17 cellular contexts compared by ENCODE assay signal in genomic region chr6:108395297-108395696, GRCh38.
DNase-seq lines count a peak whose midpoint lies in the region; FAIRE-seq and TF ChIP-seq lines count a peak whose summit lies in the region.
"Had no signal": no experiment of that assay in that cellular context is flagged by ENCODE, and none has a peak within 500 bp of the region (broad histone marks: within the 10 kb centered on the region; RNA-seq: fewer than 3 reads in every experiment).

No MANE protein-coding gene starts in this region.

- in situ Hi-C loops in mammary epithelial cell (cut with MboI; ENCODE audit: low sequenced_read_pairs in 2 of 2), result no loop called here

- H4K20me1 ChIP-seq in mammary epithelial cell (ENCODE audit: insufficient read depth, low read length), result no peaks in the 10 kb centered on the region
- H4K20me1 ChIP-seq: BLaER1 had no signal

- H3K9ac ChIP-seq in mammary epithelial cell (ENCODE audit: insufficient read depth, low read length), result no peak overlapping the region
- H3K9ac ChIP-seq: BLaER1 had no signal

- H3K79me2 ChIP-seq in mammary epithelial cell (ENCODE audit: insufficient read depth, low read length), result no peaks in the 10 kb centered on the region

- H3K9me3 ChIP-seq in mammary epithelial cell (replicated peaks; ENCODE audit: insufficient read depth, low read length), result no peaks in the 10 kb centered on the region
- H3K9me3 ChIP-seq in breast epithelium, result no peaks in the 10 kb centered on the region
- H3K9me3 ChIP-seq: BLaER1 had no signal

- TF ChIP-seq CTCF in mammary epithelial cell (conservative IDR thresholded peaks at IDR 0.05 in 1 of 2, IDR thresholded peaks at IDR 0.05 in 1 of 2; ENCODE audit: extremely low read depth in 1 of 2, insufficient read depth in 1 of 2, low read depth in 1 of 2, low read length in 2 of 2) (no peak), breast epithelium (IDR thresholded peaks at IDR 0.05) (no peak), epithelial cell of esophagus (IDR thresholded peaks at IDR 0.05; ENCODE audit: insufficient read depth, low read depth, low read length, missing control alignments) (no peak)

- H3K4me1 ChIP-seq in mammary epithelial cell (ENCODE audit: insufficient read depth, low read length), result no peaks in the 10 kb centered on the region
- H3K4me1 ChIP-seq in breast epithelium, result no peaks in the 10 kb centered on the region
- H3K4me1 ChIP-seq: BLaER1 had no signal

- TF ChIP-seq POLR2A in breast epithelium (IDR thresholded peaks at IDR 0.05), result no peak

- FAIRE-seq in GM19239 (lab: Jason Lieb, UNC), result no peak
- FAIRE-seq: GM12878, H1 had no signal

- no peak overlapping the region for H3K4me2 ChIP-seq in mammary epithelial cell (ENCODE audit: insufficient read depth, low read depth, low read length)
- H3K4me2 ChIP-seq: BLaER1 had no signal

- H3K4me3 ChIP-seq in mammary epithelial cell (replicated peaks in 1 of 3; ENCODE audit: insufficient read depth in 1 of 3, low read depth in 2 of 3, low read length in 3 of 3) (no peak overlapping the region), breast epithelium (no peak overlapping the region), epithelial cell of esophagus (ENCODE audit: low read length) (no peak overlapping the region)
- H3K4me3 ChIP-seq: BLaER1, GM12878 had no signal

- H3K27ac ChIP-seq in mammary epithelial cell (ENCODE audit: insufficient read depth, low read depth, low read length), result no peak overlapping the region
- no peak overlapping the region for H3K27ac ChIP-seq in breast epithelium
- H3K27ac ChIP-seq: BLaER1, HL-60 had no signal

- H3K27me3 ChIP-seq in mammary epithelial cell (ENCODE audit: insufficient read depth, low read length) (no peaks in the 10 kb centered on the region), breast epithelium (no peaks in the 10 kb centered on the region)
- H3K27me3 ChIP-seq: BLaER1 had no signal

- intact Hi-C loops in mammary epithelial cell (cut with micrococcal nuclease) (no loop called here), breast epithelium (cut with DNase I; ENCODE audit: low total_unique reads) (no loop called here)

- 100% methylated on average over 2 of the region's 2 CpGs for WGBS in mammary epithelial cell (ENCODE audit: low coverage, missing lambda C conversion rate)

- H3K36me3 ChIP-seq in mammary epithelial cell (ENCODE audit: insufficient read depth, low read length) (no peaks in the 10 kb centered on the region), breast epithelium (no peaks in the 10 kb centered on the region)
- H3K36me3 ChIP-seq: BLaER1 had no signal

- BruUV-seq in mammary epithelial cell (replicated peaks; lab: Mats Ljungman, UMichigan), result no TSS peak

- dilution Hi-C loops in mammary epithelial cell (cut with HindIII; ENCODE audit: low sequenced_read_pairs), result no loop called here

- CTCF ChIA-PET in mammary epithelial cell (lab: Charles Lee; ENCODE audit: low non-redundant PET), result no interaction called here

- DNase-seq in mammary epithelial cell, result peak; percentile 39
- no peak for DNase-seq in breast epithelium (ENCODE audit: low spot score in 2 of 2)
- DNase-seq in epithelial cell of esophagus (ENCODE audit: low read depth), result peak; percentile 54
- DNase-seq in kidney tubule cell (ENCODE audit: low spot score), result peak; percentile 22
- DNase-seq in NK-92 treated with Interleukin-12 subunit alpha and Interleukin-12 subunit beta, amount 100 ng/mL, for 24 hours (lab: John Stamatoyannopoulos, UW), result no peak
- no peak for DNase-seq in NCI-H510A treated with DMSO at 0.1 percent for 48 hours (lab: John Stamatoyannopoulos, UW)
- DNase-seq in GM19239 (ENCODE audit: insufficient read length, low spot score), result no peak
- DNase-seq: 8988T; CD4-positive, alpha-beta memory T cell; DMS153; DND-41; EL; H9 had no signal

- H2AFZ ChIP-seq in mammary epithelial cell (ENCODE audit: low read depth, low read length), result no peak overlapping the region

Comparison
In these comparisons a context has a peak if more than half of its experiments do, and no peak if none do; other contexts are left out.
1. DNase-seq: peak in mammary epithelial cell (single experiment), epithelial cell of esophagus (single experiment) and kidney tubule cell (single experiment); none in breast epithelium (0 of 2), NK-92 treated with Interleukin-12 subunit alpha and Interleukin-12 subunit beta, amount 100 ng/mL, for 24 hours (single experiment), NCI-H510A treated with DMSO at 0.1 percent for 48 hours (single experiment) and GM19239 (single experiment).